Comparison of ENCODE assay signal across 29 cellular contexts in the genomic region with DNA sequence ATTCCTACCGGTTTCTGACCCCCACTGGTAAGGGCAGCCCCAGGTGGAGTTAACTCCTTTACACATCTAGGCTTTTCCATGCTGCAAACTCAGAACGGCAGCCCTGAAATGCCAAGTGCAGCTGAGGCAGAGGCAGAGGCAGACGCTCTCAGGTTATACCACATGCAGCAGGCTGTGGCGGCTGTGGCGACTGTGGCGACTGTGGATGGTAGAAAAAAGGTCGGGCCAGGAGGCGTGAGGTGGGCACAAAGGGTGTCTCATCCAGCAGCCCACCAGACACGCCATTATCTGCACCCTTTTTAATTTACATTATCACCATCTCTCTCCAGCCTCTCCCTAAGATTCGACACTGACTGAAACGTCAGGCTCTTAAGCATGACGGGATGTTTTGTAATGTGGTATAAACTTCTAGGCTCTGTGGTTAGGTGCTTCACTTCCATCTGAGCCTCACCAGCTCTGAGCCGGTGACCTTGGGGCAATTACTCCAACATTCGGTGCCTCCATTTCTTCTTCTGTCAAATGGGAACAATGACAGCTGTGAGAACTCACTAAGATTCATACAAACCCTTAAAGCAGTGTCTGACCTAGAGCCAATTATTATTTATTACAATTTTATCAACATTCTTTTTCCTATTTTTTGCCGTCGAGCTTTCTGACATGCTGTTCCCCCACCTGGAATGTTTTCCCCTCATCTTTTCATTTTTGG. TPM values are rescaled to one million over a fixed set of nuclear protein-coding genes. Genes with fewer than 3 reads are reported as not detected.
"Had no signal": no experiment of that assay in that cellular context is flagged by ENCODE, and none has a peak within 500 bp of the region (broad histone marks: within the 10 kb centered on the region; RNA-seq: fewer than 3 reads in every experiment).

No MANE protein-coding gene starts in this region.

- H3K36me3 ChIP-seq: breast epithelium had no signal

- ATAC-seq: activated T-cell treated with anti-CD3 and anti-CD28 coated beads, Interleukin-2, amount 50 U/mL, for 4 hours; T-helper 17 cell had no signal

- H3K4me1 Mint-ChIP-seq: activated B cell treated with CpG ODN at 0.5 μM for 24 hours had no signal

- H3K4me3 Mint-ChIP-seq: activated B cell treated with CpG ODN at 0.5 μM for 24 hours; activated CD4-positive, alpha-beta memory T cell treated with anti-CD3 and anti-CD28 coated beads for 36 hours; activated CD4-positive, alpha-beta T cell treated with anti-CD3 and anti-CD28 coated beads, Interleukin-2, amount 10 ng/mL, durations not matched to agents 24 days and 14 days; activated naive CD4-positive, alpha-beta T cell treated with anti-CD3 and anti-CD28 coated beads for 36 hours; activated naive CD8-positive, alpha-beta T cell; activated T-cell treated with anti-CD3 and anti-CD28 coated beads, Interleukin-2, amount 50 U/mL, for 4 hours; T-helper 17 cell had no signal

- H3K27me3 Mint-ChIP-seq: activated B cell treated with CpG ODN at 0.5 μM for 24 hours; activated CD4-positive, alpha-beta memory T cell treated with anti-CD3 and anti-CD28 coated beads for 36 hours; activated CD4-positive, alpha-beta T cell treated with anti-CD3 and anti-CD28 coated beads, Interleukin-2, amount 10 ng/mL, durations not matched to agents 24 days and 14 days; activated naive CD8-positive, alpha-beta T cell; T-helper 17 cell had no signal

- H3K4me1 ChIP-seq: adrenal gland, breast epithelium had no signal

- H3K9me3 Mint-ChIP-seq: activated B cell treated with CpG ODN at 0.5 μM for 24 hours; activated CD4-positive, alpha-beta memory T cell treated with anti-CD3 and anti-CD28 coated beads for 36 hours; activated CD4-positive, alpha-beta T cell treated with anti-CD3 and anti-CD28 coated beads, Interleukin-2, amount 10 ng/mL, durations not matched to agents 24 days and 14 days; activated naive CD4-positive, alpha-beta T cell treated with anti-CD3 and anti-CD28 coated beads for 36 hours; activated T-cell treated with anti-CD3 and anti-CD28 coated beads, Interleukin-2, amount 50 U/mL, for 4 hours had no signal

- H3K4me3 ChIP-seq: adrenal gland, breast epithelium had no signal

- H3K27me3 ChIP-seq: adrenal gland, breast epithelium had no signal

- H3K9me3 ChIP-seq: adrenal gland, breast epithelium had no signal

- H3K27ac Mint-ChIP-seq: activated B cell treated with CpG ODN at 0.5 μM for 24 hours; activated CD4-positive, alpha-beta memory T cell treated with anti-CD3 and anti-CD28 coated beads for 36 hours; activated CD4-positive, alpha-beta T cell treated with anti-CD3 and anti-CD28 coated beads, Interleukin-2, amount 10 ng/mL, durations not matched to agents 24 days and 14 days; activated naive CD4-positive, alpha-beta T cell treated with anti-CD3 and anti-CD28 coated beads for 36 hours; activated naive CD8-positive, alpha-beta T cell; T-helper 17 cell had no signal

- DNase-seq: activated B cell treated with CpG ODN at 0.5 μM for 24 hours; activated CD4-positive, alpha-beta memory T cell treated with anti-CD3 and anti-CD28 coated beads for 36 hours; activated CD4-positive, alpha-beta T cell treated with anti-CD3 and anti-CD28 coated beads for 1 hour; activated CD4-positive, alpha-beta T cell treated with anti-CD3 and anti-CD28 coated beads, Interleukin-2, amount 10 ng/mL, durations not matched to agents 24 days and 14 days; activated gamma-delta T cell; activated naive CD4-positive, alpha-beta T cell treated with anti-CD3 and anti-CD28 coated beads for 36 hours; activated T-cell treated with anti-CD3 and anti-CD28 coated beads, Interleukin-2, amount 50 U/mL, for 4 hours; adrenal gland; anterior cingulate cortex; central memory CD4-positive, alpha-beta T cell; MM.1S; NCI-H1105; NCI-H1436; NCI-H1694 treated with DMSO at 0.1 percent for 48 hours; NCI-H2029 treated with DMSO at 0.1 percent for 48 hours; NCI-H345; NCI-H510A; NCI-H526 treated with DMSO at 0.1 percent for 48 hours; NCI-H82; SHP77 treated with DMSO at 0.1 percent for 48 hours; T-helper 17 cell; T-helper 9 cell had no signal

- H3K4me2 ChIP-seq: KMS-11 had no signal

- H3K27ac ChIP-seq: adrenal gland, breast epithelium, KMS-11 had no signal

- H3K9ac ChIP-seq: KMS-11 had no signal

RNA-seq across cellular contexts. Expression of gene LINC00237, which starts 27.9 kb away (rescaled TPM):
- total RNA-seq: activated B cell treated with CpG ODN at 0.5 μM for 24 hours; activated CD4-positive, alpha-beta memory T cell treated with anti-CD3 and anti-CD28 coated beads for 36 hours; activated CD4-positive, alpha-beta T cell treated with anti-CD3 and anti-CD28 coated beads, Interleukin-2, amount 10 ng/mL, durations not matched to agents 24 days and 14 days; activated naive CD4-positive, alpha-beta T cell treated with anti-CD3 and anti-CD28 coated beads for 36 hours; activated T-cell treated with anti-CD3 and anti-CD28 coated beads, Interleukin-2, amount 50 U/mL, for 4 hours; breast epithelium; chondrocyte; OCI-LY7; RPMI7951; SK-MEL-5; T-helper 17 cell had no signal
- polyA plus RNA-seq: adrenal gland had no signal
